Comparison of ENCODE assay signal across 23 cellular contexts in the genomic region with DNA sequence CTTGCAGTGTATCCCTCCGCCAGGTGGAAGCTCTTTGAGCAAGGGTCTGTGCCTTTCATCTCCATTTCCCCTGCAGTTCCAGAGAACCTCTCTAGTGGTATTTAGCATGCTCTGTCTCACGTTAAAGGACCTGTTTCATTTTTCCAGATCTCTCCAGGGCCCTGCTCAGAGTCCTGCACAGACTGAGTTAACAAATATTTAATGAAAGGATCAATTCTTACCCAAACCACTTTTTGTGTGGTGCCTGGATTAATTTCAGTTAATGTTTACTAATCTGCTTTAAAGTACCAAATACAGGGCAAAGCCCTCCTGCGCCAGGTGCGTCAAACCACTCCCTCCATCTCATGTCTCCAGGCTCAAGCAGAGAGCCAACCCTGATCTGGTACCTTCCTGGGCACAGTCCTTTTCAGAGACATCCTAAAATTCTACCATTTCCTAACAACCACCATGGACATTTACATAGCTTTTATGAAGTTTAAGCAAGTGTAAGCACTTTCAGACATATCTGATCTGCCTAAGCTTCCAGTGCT. TPM values are rescaled to one million over a fixed set of nuclear protein-coding genes. Genes with fewer than 3 reads are reported as not detected.
A peak's percentile ranks its signal among the peaks of the same experiment; 100 is the strongest.
DNase-seq lines count a peak whose midpoint lies in the region; ATAC-seq and TF ChIP-seq lines count a peak whose summit lies in the region.
"Had no signal": no experiment of that assay in that cellular context is flagged by ENCODE, and none has a peak within 500 bp of the region (broad histone marks: within the 10 kb centered on the region; RNA-seq: fewer than 3 reads in every experiment).

No MANE protein-coding gene starts in this region.

- TF ChIP-seq CTCF in GM23338 (conservative IDR thresholded peaks at IDR 0.05; ENCODE audit: low read depth in 2 of 2), result no peak
- TF ChIP-seq CTCF in colonic mucosa (IDR thresholded peaks at IDR 0.05), result no peak

- H3K27ac ChIP-seq in GM23338 (ENCODE audit: low read depth), result no peak overlapping the region
- H3K27ac ChIP-seq in colonic mucosa, result no peak overlapping the region
- no peak overlapping the region for H3K27ac ChIP-seq in neuronal stem cell (replicated peaks; ENCODE audit: low read length)
- H3K27ac ChIP-seq: GM23248, RWPE1 had no signal

- H2AFZ ChIP-seq in GM23338 (peak overlapping the region; percentile 75), neuronal stem cell (ENCODE audit: low read length) (no peak overlapping the region)
- H2AFZ ChIP-seq: GM23248 had no signal

- peaks cover 5% of the 10 kb centered on the region for H3K27me3 Mint-ChIP-seq in GM23338 (ENCODE audit: insufficient read depth, low read depth, poor library complexity)

- H3K36me3 ChIP-seq in GM23338 (ENCODE audit: insufficient read depth), result no peaks in the 10 kb centered on the region
- no peaks in the 10 kb centered on the region for H3K36me3 ChIP-seq in colonic mucosa
- H3K36me3 ChIP-seq in neuronal stem cell (replicated peaks in 1 of 2; ENCODE audit: control insufficient read depth in 2 of 2, insufficient read depth in 2 of 2, low read length in 2 of 2), result no peaks in the 10 kb centered on the region

- peaks cover 11% of the 10 kb centered on the region; the same call in 2 of the 3 replicates for H3K4me1 Mint-ChIP-seq in GM23338
- H3K4me1 Mint-ChIP-seq: CD4-positive, alpha-beta memory T cell; T-cell had no signal

- H3K79me2 ChIP-seq in GM23338 (replicated peaks; ENCODE audit: insufficient read depth), result no peaks in the 10 kb centered on the region

- H3K9me3 Mint-ChIP-seq in GM23338, result no peaks in the 10 kb centered on the region
- H3K9me3 Mint-ChIP-seq: T-cell had no signal

- H3K79me1 ChIP-seq in neuronal stem cell (ENCODE audit: low read depth, low read length), result no peaks in the 10 kb centered on the region

- no peaks in the 10 kb centered on the region for H4K20me1 ChIP-seq in GM23338 (replicated peaks; ENCODE audit: insufficient read depth)

- no peaks in the 10 kb centered on the region for H3K9me3 ChIP-seq in colonic mucosa
- H3K9me3 ChIP-seq in neuronal stem cell (replicated peaks in 1 of 2; ENCODE audit: control insufficient read depth in 2 of 2, insufficient read depth in 1 of 2, low read depth in 1 of 2, low read length in 2 of 2), result no peaks in the 10 kb centered on the region
- H3K9me3 ChIP-seq: Caco-2 had no signal

- no peak overlapping the region for H4K91ac ChIP-seq in neuronal stem cell (ENCODE audit: low read depth, low read length, poor library complexity)

- H3K4me3 ChIP-seq in GM23338 (no peak overlapping the region), colonic mucosa (no peak overlapping the region), neuronal stem cell (ENCODE audit: low read length in 2 of 2) (no peak overlapping the region)
- H3K4me3 ChIP-seq in Jurkat, Clone E6-1 (ENCODE audit: low read length), result no peak overlapping the region
- H3K4me3 ChIP-seq: GM23248 had no signal

- H2BK120ac ChIP-seq in neuronal stem cell (ENCODE audit: low read depth, low read length), result no peak overlapping the region

- H4K8ac ChIP-seq in neuronal stem cell (ENCODE audit: low read depth, low read length), result no peak overlapping the region

- H2BK15ac ChIP-seq in neuronal stem cell (ENCODE audit: low read length), result no peak overlapping the region

- H3K4me1 ChIP-seq in GM23338 (ENCODE audit: insufficient read depth) (0 out of 2 replicates have a peak, but pooled peaks cover 5% of the 10 kb centered on the region), colonic mucosa (no peaks in the 10 kb centered on the region), neuronal stem cell (ENCODE audit: control insufficient read depth in 2 of 2, insufficient read depth in 1 of 2, low read depth in 1 of 2, low read length in 2 of 2) (peaks cover 12% of the 10 kb centered on the region in 2 donors)

- no peaks in the 10 kb centered on the region for H3F3A ChIP-seq in GM23338 (replicated peaks; ENCODE audit: low read depth)

- H2AK5ac ChIP-seq in neuronal stem cell (ENCODE audit: low read depth, low read length), result no peak overlapping the region

- peak overlapping the region; percentile 60 for H3K18ac ChIP-seq in neuronal stem cell (ENCODE audit: low read length)

- H2BK5ac ChIP-seq in neuronal stem cell (ENCODE audit: low read length), result no peak overlapping the region

- H2BK12ac ChIP-seq in neuronal stem cell (ENCODE audit: low read length), result peak overlapping the region; percentile 30

- intact Hi-C loops in colonic mucosa (cut with DNase I), result no loop called here

- H3K27ac Mint-ChIP-seq in GM23338, result no peak overlapping the region
- H3K27ac Mint-ChIP-seq: CD4-positive, alpha-beta memory T cell; T-cell had no signal

- H3K4me2 ChIP-seq in GM23338 (no peak overlapping the region), neuronal stem cell (ENCODE audit: insufficient read depth, low read length, poor library complexity, severe bottlenecking) (no peak overlapping the region)

- H3K4me3 Mint-ChIP-seq in GM23338, result no peak overlapping the region
- H3K4me3 Mint-ChIP-seq: CD4-positive, alpha-beta memory T cell; T-cell had no signal

- H3K9ac ChIP-seq in colonic mucosa (ENCODE audit: low read depth in 2 of 2, low read length in 2 of 2), result no peak overlapping the region
- no peak overlapping the region for H3K9ac ChIP-seq in neuronal stem cell (ENCODE audit: low read depth, low read length, poor library complexity)
- H3K9ac ChIP-seq: GM23248 had no signal

- H3K23ac ChIP-seq in neuronal stem cell (ENCODE audit: low read depth, low read length, poor library complexity), result no peak overlapping the region

- peak; percentile 31 for DNase-seq in GM23338 (ENCODE audit: low spot score)
- DNase-seq in Jurkat, Clone E6-1 (ENCODE audit: low read depth, low spot score), result peak; percentile 18
- DNase-seq in colonic mucosa, result peak; percentile 13
- DNase-seq in neuronal stem cell (ENCODE audit: low spot score), result no peak
- no peak for DNase-seq in LoVo (ENCODE audit: low spot score)
- DNase-seq in activated CD4-positive, CD25-positive, alpha-beta regulatory T cell treated with anti-CD3 and anti-CD28 coated beads, Interleukin-2, amount 50 U/mL, for 72 hours, result no peak
- no peak for DNase-seq in erythroblast (lab: John Stamatoyannopoulos, UW)
- DNase-seq: C1 segment of cervical spinal cord; Caco-2; CD4-positive, alpha-beta memory T cell; DND-41; GM23248; HCEC 1CT; IMR-90; NCI-H1092; NCI-H1417 treated with DMSO at 0.1 percent for 48 hours; NCI-H187; NCI-H2081 treated with DMSO at 0.1 percent for 48 hours; NCI-H526 treated with DMSO at 0.1 percent for 48 hours; SHP77; T-cell had no signal

- peak; percentile 21; the same call in 2 of the 3 replicates for ATAC-seq in GM23338
- ATAC-seq: Panc1, T-cell had no signal

- no peaks in the 10 kb centered on the region for H3K36me3 Mint-ChIP-seq in GM23338 (ENCODE audit: low read depth)
- H3K36me3 Mint-ChIP-seq: CD4-positive, alpha-beta memory T cell; T-cell had no signal

- WGBS in neuronal stem cell (ENCODE audit: extremely low coverage in 2 of 2, insufficient read length in 2 of 2, insufficient replicate concordance in 1 of 2), 2 donors, result no CpG with 5 or more reads among the region's 4 CpGs

- TF ChIP-seq POLR2A in erythroblast (IDR thresholded peaks at IDR 0.05; ENCODE audit: low read length), result no peak

- H3K4ac ChIP-seq in neuronal stem cell (ENCODE audit: low read length), result no peak overlapping the region

- H3K9me2 ChIP-seq in GM23338 (ENCODE audit: insufficient read depth), result no peaks in the 10 kb centered on the region

- no peak overlapping the region for H3K14ac ChIP-seq in neuronal stem cell (ENCODE audit: low read length)

- H3K27me3 ChIP-seq in GM23338 (ENCODE audit: insufficient read depth) (no peaks in the 10 kb centered on the region), colonic mucosa (no peaks in the 10 kb centered on the region), neuronal stem cell (ENCODE audit: control insufficient read depth in 3 of 3, insufficient read depth in 3 of 3, low read depth in 1 of 3, low read length in 3 of 3) (no peaks in the 10 kb centered on the region)

TF ChIP-seq in GM23338, 12 proteins besides CTCF, POLR2A, EP300 and RAD21 (continues in another document):
- TF ChIP-seq CREB1 (CRISPR knock-in tag; IDR thresholded peaks at IDR 0.05; ENCODE audit: low read depth) (no peak), ZNF114 (CRISPR knock-in tag; IDR thresholded peaks at IDR 0.05) (no peak), STAT1 (IDR thresholded peaks at IDR 0.05; ENCODE audit: unreplicated experiment) (no peak), JUNB (IDR thresholded peaks at IDR 0.05; ENCODE audit: unreplicated experiment) (no peak)
- TF ChIP-seq, protein P1, sequence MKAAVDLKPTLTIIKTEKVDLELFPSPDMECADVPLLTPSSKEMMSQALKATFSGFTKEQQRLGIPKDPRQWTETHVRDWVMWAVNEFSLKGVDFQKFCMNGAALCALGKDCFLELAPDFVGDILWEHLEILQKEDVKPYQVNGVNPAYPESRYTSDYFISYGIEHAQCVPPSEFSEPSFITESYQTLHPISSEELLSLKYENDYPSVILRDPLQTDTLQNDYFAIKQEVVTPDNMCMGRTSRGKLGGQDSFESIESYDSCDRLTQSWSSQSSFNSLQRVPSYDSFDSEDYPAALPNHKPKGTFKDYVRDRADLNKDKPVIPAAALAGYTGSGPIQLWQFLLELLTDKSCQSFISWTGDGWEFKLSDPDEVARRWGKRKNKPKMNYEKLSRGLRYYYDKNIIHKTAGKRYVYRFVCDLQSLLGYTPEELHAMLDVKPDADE (IDR thresholded peaks at IDR 0.05), result no peak

RNA-seq across cellular contexts. Expression of a gene that starts 18.7 kb away (rescaled TPM):
- 25.2 and 26.5 TPM in 2 replicates for total RNA-seq in GM23338 (2014; rRNA removed; shearing (Covaris generic))
- polyA plus RNA-seq in GM23338 (2016; fragmentation: Nextera tagmentation; extraction: Ambion mirVana), result 5.2 and 6.2 TPM in 2 replicates
- 5.0 TPM for polyA plus RNA-seq in Jurkat, Clone E6-1 (2012; ENCODE audit: insufficient read depth, insufficient read length)
- total RNA-seq in colonic mucosa, result 10 to 100 TPM; 25.0 to 36.4 TPM
- 7.2 TPM for polyA plus RNA-seq in neuronal stem cell (2013, experiment 1 of 2)
- 8.0 TPM for polyA plus RNA-seq in neuronal stem cell (2013, experiment 2 of 2)

RNA-seq across cellular contexts. Expression of a gene that starts 58.8 kb away (rescaled TPM):
- total RNA-seq in GM23338 (2014; rRNA removed; shearing (Covaris generic)), result 31.1 and 33.8 TPM in 2 replicates
- 9.0 and 11.7 TPM in 2 replicates for polyA plus RNA-seq in GM23338 (2016; fragmentation: Nextera tagmentation; extraction: Ambion mirVana)
- 8.1 TPM for polyA plus RNA-seq in Jurkat, Clone E6-1 (2012; ENCODE audit: insufficient read depth, insufficient read length)
- 10 to 100 TPM; 39.6 to 41.3 TPM for total RNA-seq in colonic mucosa
- polyA plus RNA-seq in neuronal stem cell (2013, experiment 1 of 2), result 12.1 TPM
- 11.9 TPM for polyA plus RNA-seq in neuronal stem cell (2013, experiment 2 of 2)
- total RNA-seq: CD4-positive, alpha-beta memory T cell had no signal

Comparison
In these comparisons a context has a peak if more than half of its experiments do, and no peak if none do; other contexts are left out.
1. DNase-seq: peak in GM23338 (single experiment), Jurkat, Clone E6-1 (single experiment) and colonic mucosa (single experiment); none in neuronal stem cell (single experiment), LoVo (single experiment), activated CD4-positive, CD25-positive, alpha-beta regulatory T cell treated with anti-CD3 and anti-CD28 coated beads, Interleukin-2, amount 50 U/mL, for 72 hours (single experiment) and erythroblast (0 of 2).